Comparison of ENCODE assay signal across 28 cellular contexts in the genomic region with DNA sequence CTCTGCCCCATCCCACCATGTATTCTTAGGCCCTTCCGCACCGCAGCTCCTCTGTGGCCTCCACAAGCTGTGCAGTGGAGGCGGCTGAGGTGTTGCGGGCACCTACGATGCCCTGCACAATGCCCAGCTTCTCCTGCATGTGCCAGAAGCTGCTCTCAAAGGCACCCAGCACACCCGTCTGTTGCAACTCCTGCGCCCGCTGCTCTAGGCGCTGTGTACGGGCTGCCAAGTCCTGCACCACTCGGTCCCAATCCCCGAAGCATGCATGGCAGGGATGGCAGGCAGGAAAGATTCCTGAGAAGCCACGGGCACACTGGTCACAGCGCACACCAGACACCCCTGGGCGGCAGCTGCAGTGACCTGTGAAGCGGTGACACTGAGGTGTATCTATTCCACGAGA.
"Had no signal": no experiment of that assay in that cellular context is flagged by ENCODE, and none has a peak within 500 bp of the region (broad histone marks: within the 10 kb centered on the region; RNA-seq: fewer than 3 reads in every experiment).

No MANE protein-coding gene starts in this region.

- H3K27me3 ChIP-seq: colonic mucosa, dorsolateral prefrontal cortex, esophagus muscularis mucosa, esophagus squamous epithelium, foreskin keratinocyte, gastrocnemius medialis, gastroesophageal sphincter, heart left ventricle, heart right ventricle had no signal

- ATAC-seq: effector memory CD8-positive, alpha-beta T cell; esophagus mucosa; foreskin keratinocyte; gastrocnemius medialis; gastroesophageal sphincter; heart left ventricle; heart right ventricle had no signal

- FAIRE-seq: colon, endometrium, endothelial cell of umbilical vein, frontal cortex had no signal

- H3K9me3 ChIP-seq: colonic mucosa, esophagus muscularis mucosa, esophagus squamous epithelium, gastrocnemius medialis, gastroesophageal sphincter, heart left ventricle, heart right ventricle had no signal

- H3K4me3 ChIP-seq: colonic mucosa, coronary artery, dorsolateral prefrontal cortex, esophagus muscularis mucosa, esophagus squamous epithelium, gastrocnemius medialis, gastroesophageal sphincter, heart left ventricle, heart right ventricle had no signal

- H3K27me3 Mint-ChIP-seq: dendritic cell treated with granulocyte-macrophage colony-stimulating factor and Interleukin-4, amounts not matched to agents 40 ng/mL and 50 ng/mL, for 4 days; effector memory CD8-positive, alpha-beta T cell had no signal

- H3K27ac ChIP-seq: colonic mucosa, coronary artery, dorsolateral prefrontal cortex, epithelial cell of prostate, esophagus muscularis mucosa, esophagus squamous epithelium, foreskin keratinocyte, gastrocnemius medialis, gastroesophageal sphincter, heart left ventricle, heart right ventricle had no signal

- H3K36me3 ChIP-seq: colonic mucosa had no signal

- H3K27ac Mint-ChIP-seq: dendritic cell treated with granulocyte-macrophage colony-stimulating factor and Interleukin-4, amounts not matched to agents 40 ng/mL and 50 ng/mL, for 4 days; effector memory CD8-positive, alpha-beta T cell; endodermal cell had no signal

- H3K4me3 Mint-ChIP-seq: dendritic cell treated with granulocyte-macrophage colony-stimulating factor and Interleukin-4, amounts not matched to agents 40 ng/mL and 50 ng/mL, for 4 days; effector memory CD8-positive, alpha-beta T cell; endodermal cell had no signal

- H3K4me1 ChIP-seq: foreskin keratinocyte had no signal

- H3K9me3 Mint-ChIP-seq: dendritic cell treated with granulocyte-macrophage colony-stimulating factor and Interleukin-4, amounts not matched to agents 40 ng/mL and 50 ng/mL, for 4 days; effector memory CD8-positive, alpha-beta T cell; endodermal cell had no signal

- DNase-seq: colonic mucosa; cortex of kidney; dermis blood vessel endothelial cell; dorsolateral prefrontal cortex; effector CD4-positive, alpha-beta T cell; effector CD8-positive, alpha-beta T cell; effector memory CD4-positive, alpha-beta T cell; effector memory CD8-positive, alpha-beta T cell; endodermal cell; erythroblast; esophagus squamous epithelium; foreskin fibroblast; foreskin keratinocyte; foreskin melanocyte; gastrocnemius medialis; glutamatergic neuron; heart right ventricle had no signal
